In genomic region chr2:26346454-26347053, GRCh38 we compare ENCODE assay signal across 8 cellular contexts. TPM values are rescaled to one million over a fixed set of nuclear protein-coding genes. Genes with fewer than 3 reads are reported as not detected.
DNase-seq lines count a peak whose midpoint lies in the region; ATAC-seq and TF ChIP-seq lines count a peak whose summit lies in the region.

ADGRF3 (minus strand) TSS chr2:26346789; CDS start chr2:26346234, 555 bp downstream.

- H3K4me3 ChIP-seq in thymus (ENCODE audit: low read length) = peak within 1 kb of the TSS; percentile 57

- WGBS in thymus = under 1% methylated on average over 28 of the region's 28 CpGs

- peak within 1 kb of the TSS; percentile 84 for H3K27ac ChIP-seq in KOPT-K1 (ENCODE audit: low read depth, low read length, poor library complexity, severe bottlenecking)
- H3K27ac ChIP-seq in thymus (ENCODE audit: low read depth) = peak within 1 kb of the TSS; percentile 95

- in situ Hi-C loops in SK-MEL-5 (cut with HindIII; ENCODE audit: low pct_unique_long_range_greater_than_20kb, low sequenced_read_pairs) = no loop called here

- peak within 1 kb of the TSS; percentile 94 for H3K27ac Mint-ChIP-seq in activated naive CD4-positive, alpha-beta T cell treated with anti-CD3 and anti-CD28 coated beads for 36 hours
- H3K27ac Mint-ChIP-seq in glutamatergic neuron (ENCODE audit: unreplicated experiment) (peak within 1 kb of the TSS; percentile 99), osteocyte (ENCODE audit: unreplicated experiment) (peak within 1 kb of the TSS; percentile 98)

- no peaks in the 10 kb centered on the region for H3K27me3 ChIP-seq in thymus (ENCODE audit: control insufficient read depth, insufficient read depth)

- H3K36me3 Mint-ChIP-seq in activated naive CD4-positive, alpha-beta T cell treated with anti-CD3 and anti-CD28 coated beads for 36 hours (ENCODE audit: low read depth) = peaks cover 21% of the 10 kb centered on the region
- H3K36me3 Mint-ChIP-seq in glutamatergic neuron (ENCODE audit: unreplicated experiment) = no peaks in the 10 kb centered on the region
- H3K36me3 Mint-ChIP-seq in osteocyte (ENCODE audit: unreplicated experiment) = no peaks in the 10 kb centered on the region

- H3K4me1 Mint-ChIP-seq in activated naive CD4-positive, alpha-beta T cell treated with anti-CD3 and anti-CD28 coated beads for 36 hours (ENCODE audit: low read depth) = peaks cover 31% of the 10 kb centered on the region
- H3K4me1 Mint-ChIP-seq in glutamatergic neuron (ENCODE audit: low read depth, unreplicated experiment) (peaks cover 18% of the 10 kb centered on the region), osteocyte (ENCODE audit: unreplicated experiment) (peaks cover 32% of the 10 kb centered on the region)

- DNase-seq in DMS79 treated with DMSO at 0.1 percent for 48 hours (lab: John Stamatoyannopoulos, UW) (peak; percentile 49), SK-MEL-5 (ENCODE audit: low read depth, low spot score) (peak; percentile 44), glutamatergic neuron (peak; percentile 64), osteocyte (ENCODE audit: extremely low spot score, unreplicated experiment) (no peak)
- DNase-seq in activated naive CD4-positive, alpha-beta T cell treated with anti-CD3 and anti-CD28 coated beads for 36 hours = peak; percentile 83

- H3K4me1 ChIP-seq in thymus (ENCODE audit: control insufficient read depth, insufficient read depth, low read length) = peaks cover 7% of the 10 kb centered on the region

- intact Hi-C loops in activated naive CD4-positive, alpha-beta T cell treated with anti-CD3 and anti-CD28 coated beads for 36 hours (cut with micrococcal nuclease) = loop anchor here (1.0 to 10.0 kb wide), 5 partner anchors 48 to 708 kb away; partner anchors contain the start of genes AGBL5, ASXL2, MAPRE3 and RAB10

- TF ChIP-seq CTCF in glutamatergic neuron (IDR thresholded peaks at IDR 0.05; ENCODE audit: partially characterized antibody, unreplicated experiment) (no peak), osteocyte (IDR thresholded peaks at IDR 0.05) (no peak)

- no peaks in the 10 kb centered on the region for H3K27me3 Mint-ChIP-seq in activated naive CD4-positive, alpha-beta T cell treated with anti-CD3 and anti-CD28 coated beads for 36 hours (ENCODE audit: low read depth)
- H3K27me3 Mint-ChIP-seq in glutamatergic neuron (ENCODE audit: unreplicated experiment) = peaks cover 6% of the 10 kb centered on the region
- no peaks in the 10 kb centered on the region for H3K27me3 Mint-ChIP-seq in osteocyte (ENCODE audit: unreplicated experiment)

- H3K9me3 ChIP-seq in KOPT-K1 (ENCODE audit: insufficient read depth, low read length, poor library complexity, severe bottlenecking) = no peaks in the 10 kb centered on the region
- no peaks in the 10 kb centered on the region for H3K9me3 ChIP-seq in thymus (ENCODE audit: control insufficient read depth)

- H3K36me3 ChIP-seq in KOPT-K1 (ENCODE audit: insufficient read depth, low read length) (peaks cover 28% of the 10 kb centered on the region), thymus (ENCODE audit: control insufficient read depth, insufficient read depth) (no peaks in the 10 kb centered on the region)

- ATAC-seq in GM19328 (IDR thresholded peaks at IDR 0.05; ENCODE audit: unreplicated experiment) = no peak

- H3K4me3 Mint-ChIP-seq in activated naive CD4-positive, alpha-beta T cell treated with anti-CD3 and anti-CD28 coated beads for 36 hours = peak within 1 kb of the TSS; percentile 90
- H3K4me3 Mint-ChIP-seq in glutamatergic neuron (ENCODE audit: unreplicated experiment) (peak within 1 kb of the TSS; percentile 98), osteocyte (ENCODE audit: unreplicated experiment) (peak within 1 kb of the TSS; percentile 95)

- CTCF ChIA-PET in activated naive CD4-positive, alpha-beta T cell treated with anti-CD3 and anti-CD28 coated beads for 36 hours (lab: Charles Lee) = interaction anchor here (1.9 kb wide), 1 partner anchor 13 kb away, joined by 4 read pairs; no protein-coding TSS in a partner anchor

- H3K9me3 Mint-ChIP-seq in activated naive CD4-positive, alpha-beta T cell treated with anti-CD3 and anti-CD28 coated beads for 36 hours = no peaks in the 10 kb centered on the region
- peaks cover 8% of the 10 kb centered on the region for H3K9me3 Mint-ChIP-seq in glutamatergic neuron (ENCODE audit: unreplicated experiment)
- H3K9me3 Mint-ChIP-seq in osteocyte (ENCODE audit: unreplicated experiment) = no peaks in the 10 kb centered on the region

RNA-seq across cellular contexts. Expression of gene ADGRF3, which starts in this region (rescaled TPM):
- 0.05 TPM in 1 of 2 replicates, not detected in the other for total RNA-seq in SK-MEL-5 (2014; rRNA removed; shearing (Covaris generic))
- polyA plus RNA-seq in SK-MEL-5 (2015; cell fraction: cytosol; rRNA removed) = not detected in 2 replicates
- 0.15 TPM in 1 of 2 replicates, not detected in the other for polyA plus RNA-seq in SK-MEL-5 (2015; cell fraction: nucleus; rRNA removed)
- 1 to 10 TPM; 2.7 to 3.0 TPM for total RNA-seq in activated naive CD4-positive, alpha-beta T cell treated with anti-CD3 and anti-CD28 coated beads for 36 hours
- total RNA-seq in glutamatergic neuron (ENCODE audit: unreplicated experiment) (0.54 TPM), osteocyte (0.24 and 0.56 TPM in 2 replicates)
- 0.39 TPM for polyA plus RNA-seq in thymus

Comparison
In these comparisons a context has a peak if more than half of its experiments do, and no peak if none do; other contexts are left out.
1. Peak in DNase-seq in SK-MEL-5; RNA of the gene not detected or under 1 TPM.
2. Peak in DNase-seq in glutamatergic neuron; RNA of the gene not detected or under 1 TPM.